2 cellular contexts compared by ENCODE assay signal in the genomic region with DNA sequence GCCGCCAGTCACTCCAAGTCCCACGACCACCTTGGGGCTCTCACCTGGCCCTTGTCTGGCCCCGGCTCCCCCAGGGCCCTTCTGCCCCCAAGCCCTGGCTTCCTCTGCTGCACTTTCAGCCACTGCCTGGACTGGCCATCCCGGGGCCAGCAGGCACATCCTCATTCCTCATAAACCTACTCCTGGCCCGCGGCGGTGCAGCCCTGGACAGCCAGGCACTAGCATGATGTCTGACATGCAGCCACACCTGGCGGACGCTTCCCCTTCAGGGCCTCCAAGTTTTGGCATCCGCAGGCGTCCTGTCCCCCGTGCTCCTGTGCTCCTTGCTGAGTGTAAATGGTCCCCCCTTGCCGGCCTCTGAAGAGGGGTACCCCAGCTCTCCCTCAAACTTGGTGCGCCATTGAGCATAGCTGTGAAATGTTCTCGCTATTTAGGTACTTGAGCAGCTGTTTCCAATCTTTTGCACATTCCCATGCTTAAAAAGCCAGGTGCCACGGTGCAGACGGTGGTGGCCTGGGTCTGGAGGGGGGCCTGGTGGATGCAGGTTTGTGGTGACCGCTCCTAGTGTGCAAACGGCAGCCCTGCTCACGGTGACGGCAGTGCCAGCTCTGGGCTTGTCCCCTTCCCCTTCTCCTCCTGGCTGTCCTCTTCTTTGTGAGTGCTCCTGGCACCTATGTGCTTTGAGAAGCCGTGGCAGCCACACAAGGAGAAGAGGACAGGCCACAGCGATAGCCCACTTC.
TF ChIP-seq lines count a peak whose summit lies in the region.

No MANE protein-coding gene starts in this region.

TF ChIP-seq in H1, 55 proteins besides CTCF, POLR2A, EP300 and RAD21:
- TF ChIP-seq SIX5 (IDR thresholded peaks at IDR 0.05; ENCODE audit: low read depth, low read length): no peak
- no peak for TF ChIP-seq MAFK (IDR thresholded peaks at IDR 0.05; ENCODE audit: low read depth, low read length)
- TF ChIP-seq SRF (IDR thresholded peaks at IDR 0.05; ENCODE audit: low read depth, low read length): no peak
- no peak for TF ChIP-seq CEBPB (IDR thresholded peaks at IDR 0.05; ENCODE audit: low read depth, low read length)
- TF ChIP-seq CHD1 (IDR thresholded peaks at IDR 0.05; ENCODE audit: low read depth, low read length): no peak
- no peak for TF ChIP-seq KDM1A (IDR thresholded peaks at IDR 0.05; ENCODE audit: borderline replicate concordance, low read length)
- no peak for TF ChIP-seq HDAC2 (IDR thresholded peaks at IDR 0.05; ENCODE audit: borderline replicate concordance in 1 of 2, low read depth in 2 of 2, low read length in 2 of 2)
- TF ChIP-seq EGR1 (IDR thresholded peaks at IDR 0.05; ENCODE audit: borderline replicate concordance, low read depth, low read length): no peak
- TF ChIP-seq ASH2L (IDR thresholded peaks at IDR 0.05; ENCODE audit: low read length): no peak

TF ChIP-seq in HepG2, 621 proteins besides CTCF, POLR2A, EP300 and RAD21:
- TF ChIP-seq, protein P1, sequence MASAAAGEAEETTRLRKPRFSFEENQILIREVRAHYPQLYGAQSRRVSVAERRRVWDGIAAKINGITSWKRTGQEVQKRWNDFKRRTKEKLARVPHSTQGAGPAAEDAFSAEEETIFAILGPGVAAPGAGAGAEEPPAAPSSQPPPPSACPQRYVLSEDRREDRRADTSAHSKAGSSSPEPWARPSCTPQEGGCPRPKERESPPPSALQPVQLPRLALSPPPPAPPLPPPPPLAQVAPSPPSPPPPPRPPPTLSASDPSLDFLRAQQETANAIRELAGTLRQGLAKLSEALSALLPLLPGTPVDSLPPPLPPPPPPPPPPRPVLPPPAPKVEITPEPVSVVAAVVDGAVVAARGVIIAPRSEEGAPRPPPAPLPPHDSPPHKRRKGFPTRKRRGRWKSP (CRISPR knock-in tag; IDR thresholded peaks at IDR 0.05): no peak
- TF ChIP-seq ZNF724P (CRISPR knock-in tag; IDR thresholded peaks at IDR 0.05; ENCODE audit: borderline replicate concordance) (no peak), CREM (IDR thresholded peaks at IDR 0.05) (no peak), CREM (CRISPR knock-in tag; IDR thresholded peaks at IDR 0.05) (no peak)
TF ChIP-seq in HepG2: peak in this region for 0.
